In genomic region chr12:122471324-122472226, GRCh38 we compare ENCODE assay signal across 9 cellular contexts.
DNase-seq lines count a peak whose midpoint lies in the region; ATAC-seq, FAIRE-seq and TF ChIP-seq lines count a peak whose summit lies in the region.
"Had no signal": no experiment of that assay in that cellular context is flagged by ENCODE, and none has a peak within 500 bp of the region (broad histone marks: within the 10 kb centered on the region; RNA-seq: fewer than 3 reads in every experiment).

No MANE protein-coding gene starts in this region.

- H3K27me3 Mint-ChIP-seq in effector memory CD8-positive, alpha-beta T cell, result no peaks in the 10 kb centered on the region

- H3K4me1 Mint-ChIP-seq in effector memory CD8-positive, alpha-beta T cell (ENCODE audit: low read depth in 2 of 2), result peaks cover 1 to 6% of the 10 kb centered on the region in 2 donors

- H3K27ac Mint-ChIP-seq in effector memory CD8-positive, alpha-beta T cell, result peak overlapping the region in 1 of 2 donors; percentile 71

- peaks cover 35% of the 10 kb centered on the region for H3K36me3 Mint-ChIP-seq in effector memory CD8-positive, alpha-beta T cell (ENCODE audit: insufficient read depth)

- ATAC-seq in effector memory CD8-positive, alpha-beta T cell (replicated peaks), result peak; percentile 80
- no peak for ATAC-seq in HG03469 (IDR thresholded peaks at IDR 0.05; ENCODE audit: unreplicated experiment)
- ATAC-seq in HG02981 (IDR thresholded peaks at IDR 0.05; ENCODE audit: unreplicated experiment), result no peak

- peak; percentile 33 to 72 (median 69) for DNase-seq in NCI-H1417 (lab: John Stamatoyannopoulos, UW)
- no peak for DNase-seq in NCI-H1417 treated with DMSO at 0.1 percent for 48 hours (lab: John Stamatoyannopoulos, UW)
- DNase-seq in LNCaP clone FGC (ENCODE audit: low read depth), result peak; percentile 18
- DNase-seq in RCC 7860 (ENCODE audit: low spot score), result peak; percentile 53
- no peak for DNase-seq in effector memory CD8-positive, alpha-beta T cell
- DNase-seq in middle frontal gyrus (ENCODE audit: extremely low spot score, low spot score), result peak; percentile 51

- FAIRE-seq in RCC 7860 (lab: Jason Lieb, UNC), result peak; percentile 81

- H3K9me3 Mint-ChIP-seq in effector memory CD8-positive, alpha-beta T cell, result no peaks in the 10 kb centered on the region

- H3K4me3 Mint-ChIP-seq in effector memory CD8-positive, alpha-beta T cell, result no peak overlapping the region

- TF ChIP-seq CTCF in LNCaP clone FGC (IDR thresholded peaks at IDR 0.05; ENCODE audit: control insufficient read depth, extremely low read depth, insufficient read depth), result peak; percentile 50

- no peak overlapping the region for H3K4me3 ChIP-seq in LNCaP clone FGC (ENCODE audit: low read depth, low read length)
- H3K4me3 ChIP-seq: BLaER1 had no signal

Comparison
In these comparisons a context has a peak if more than half of its experiments do, and no peak if none do; other contexts are left out.
1. DNase-seq: peak in NCI-H1417 (3 of 3), LNCaP clone FGC (single experiment), RCC 7860 (single experiment) and middle frontal gyrus (single experiment); none in NCI-H1417 treated with DMSO at 0.1 percent for 48 hours (single experiment) and effector memory CD8-positive, alpha-beta T cell (0 of 3).